In genomic region chr2:196639180-196640030, GRCh38 we compare ENCODE assay signal across 8 cellular contexts. TPM values are rescaled to one million over a fixed set of nuclear protein-coding genes. Genes with fewer than 3 reads are reported as not detected.
DNase-seq lines count a peak whose midpoint lies in the region; ATAC-seq, FAIRE-seq and TF ChIP-seq lines count a peak whose summit lies in the region.

TSS of gene CCDC150 (plus strand) at chr2:196639715. CDS start at chr2:196639767, 52 bp downstream.

- peaks cover 11% of the 10 kb centered on the region for H3K4me1 ChIP-seq in mammary epithelial cell (ENCODE audit: insufficient read depth, low read length)
- H3K4me1 ChIP-seq in small intestine (ENCODE audit: control insufficient read depth in 2 of 2, insufficient read depth in 1 of 2, low read depth in 1 of 2, low read length in 1 of 2), result peaks cover 0 to 4% of the 10 kb centered on the region in 2 donors

- TSS peak; percentile 69 for BruUV-seq in mammary epithelial cell (replicated peaks; lab: Mats Ljungman, UMichigan)

- in situ Hi-C loops in mammary epithelial cell (cut with MboI; ENCODE audit: low sequenced_read_pairs in 2 of 2), result no loop called here

- peak within 1 kb of the TSS; percentile 100 for H2AFZ ChIP-seq in mammary epithelial cell (ENCODE audit: low read depth, low read length)

- peak within 1 kb of the TSS; percentile 61 for H3K27ac ChIP-seq in VCaP
- H3K27ac ChIP-seq in mammary epithelial cell (ENCODE audit: insufficient read depth, low read depth, low read length), result peak within 1 kb of the TSS; percentile 60
- no peak within 1 kb of the TSS for H3K27ac ChIP-seq in small intestine (ENCODE audit: low read depth in 1 of 2, low read length in 1 of 2)

- H3K4me3 ChIP-seq in mammary epithelial cell (replicated peaks in 1 of 3; ENCODE audit: insufficient read depth in 1 of 3, low read depth in 2 of 3, low read length in 3 of 3) (peak within 1 kb of the TSS; percentile 82 to 93 (median 87)), small intestine (ENCODE audit: low read depth in 1 of 2, low read length in 2 of 2) (peak within 1 kb of the TSS; percentile 48 to 52)

- no peaks in the 10 kb centered on the region for H4K20me1 ChIP-seq in mammary epithelial cell (ENCODE audit: insufficient read depth, low read length)

- CTCF ChIA-PET in mammary epithelial cell (lab: Charles Lee; ENCODE audit: low non-redundant PET), result interaction anchor here (0.6 kb wide), 1 partner anchor 1909 kb away, joined by 3 read pairs; no protein-coding TSS in a partner anchor

- H3K36me3 ChIP-seq in mammary epithelial cell (ENCODE audit: insufficient read depth, low read length) (no peaks in the 10 kb centered on the region), small intestine (ENCODE audit: control insufficient read depth in 2 of 2, insufficient read depth in 2 of 2, low read length in 2 of 2) (no peaks in the 10 kb centered on the region)

- DNase-seq in AG08395 (ENCODE audit: low spot score) (peak; percentile 99), NCI-H2196 treated with DMSO at 0.1 percent for 48 hours (lab: John Stamatoyannopoulos, UW; ENCODE audit: unreplicated experiment) (peak; percentile 91), mammary epithelial cell (peak; percentile 92), iPS-NIHi11 (ENCODE audit: low spot score) (peak; percentile 98), small intestine (peak; percentile 93)

- TF ChIP-seq CTCF in VCaP (conservative IDR thresholded peaks at IDR 0.05) (0 out of 2 replicates have a peak, but pooled peaks have one; percentile 20), mammary epithelial cell (conservative IDR thresholded peaks at IDR 0.05 in 1 of 2, IDR thresholded peaks at IDR 0.05 in 1 of 2; ENCODE audit: extremely low read depth in 1 of 2, insufficient read depth in 1 of 2, low read depth in 1 of 2, low read length in 2 of 2) (peak in 1 of 2 donors; percentile 48)

- intact Hi-C loops in mammary epithelial cell (cut with micrococcal nuclease), result loop anchor here (1.0 to 10.0 kb wide), 2 partner anchors 47 to 345 kb away; no protein-coding TSS in a partner anchor

- peak within 1 kb of the TSS; percentile 73 for H3K9ac ChIP-seq in mammary epithelial cell (ENCODE audit: insufficient read depth, low read length)

- no peaks in the 10 kb centered on the region for H3K27me3 ChIP-seq in mammary epithelial cell (ENCODE audit: insufficient read depth, low read length)
- no peaks in the 10 kb centered on the region for H3K27me3 ChIP-seq in small intestine (ENCODE audit: control insufficient read depth in 2 of 2, insufficient read depth in 2 of 2, low read length in 2 of 2)

- H3K9me3 ChIP-seq in mammary epithelial cell (replicated peaks; ENCODE audit: insufficient read depth, low read length) (no peaks in the 10 kb centered on the region), small intestine (ENCODE audit: control insufficient read depth, low read depth) (no peaks in the 10 kb centered on the region)

- peaks cover 39% of the 10 kb centered on the region for H3K79me2 ChIP-seq in mammary epithelial cell (ENCODE audit: insufficient read depth, low read length)

- dilution Hi-C loops in mammary epithelial cell (cut with HindIII; ENCODE audit: low sequenced_read_pairs), result no loop called here

- peak; percentile 99 for ATAC-seq in GM18873 (IDR thresholded peaks at IDR 0.05; ENCODE audit: low FRiP score, unreplicated experiment)
- ATAC-seq in HG03135 (IDR thresholded peaks at IDR 0.05; ENCODE audit: unreplicated experiment), result peak; percentile 100

- WGBS in mammary epithelial cell (ENCODE audit: low coverage, missing lambda C conversion rate), result 10% methylated on average over 31 of the region's 53 CpGs
- 3 to 4% (median 4%) methylated on average over 53 of the region's 53 CpGs for WGBS in small intestine, 3 donors

- peak within 1 kb of the TSS; percentile 92 for H3K4me2 ChIP-seq in mammary epithelial cell (ENCODE audit: insufficient read depth, low read depth, low read length)

- no peak for FAIRE-seq in small intestine (lab: Jason Lieb, UNC)

RNA-seq across cellular contexts. Expression of gene CCDC150, which starts in this region (rescaled TPM):
- 1 to 10 TPM; 2.2 to 7.2 TPM for total RNA-seq in mammary epithelial cell
- polyA plus RNA-seq in mammary epithelial cell (1.7 TPM), small intestine (1 to 10 TPM in 1 of 3 donors, not detected in 2; 1.9 TPM)
- polyA minus RNA-seq in mammary epithelial cell, result not detected

Comparison
In these comparisons a context has a peak if more than half of its experiments do, and no peak if none do; other contexts are left out.
1. H3K27ac ChIP-seq: peak in VCaP (single experiment) and mammary epithelial cell (single experiment); none in small intestine (0 of 2).
2. Peak in every context shown above with its lines, with median percentiles within 50 percentile points of each other: DNase-seq.